1 cellular context compared by ENCODE assay signal in genomic region chr3:127677541-127678314, GRCh38.
TF ChIP-seq lines count a peak whose summit lies in the region.

No MANE protein-coding gene starts in this region.

TF ChIP-seq in K562, 482 proteins besides CTCF, POLR2A, EP300 and RAD21 (continued from another document):
- TF ChIP-seq, protein P1, sequence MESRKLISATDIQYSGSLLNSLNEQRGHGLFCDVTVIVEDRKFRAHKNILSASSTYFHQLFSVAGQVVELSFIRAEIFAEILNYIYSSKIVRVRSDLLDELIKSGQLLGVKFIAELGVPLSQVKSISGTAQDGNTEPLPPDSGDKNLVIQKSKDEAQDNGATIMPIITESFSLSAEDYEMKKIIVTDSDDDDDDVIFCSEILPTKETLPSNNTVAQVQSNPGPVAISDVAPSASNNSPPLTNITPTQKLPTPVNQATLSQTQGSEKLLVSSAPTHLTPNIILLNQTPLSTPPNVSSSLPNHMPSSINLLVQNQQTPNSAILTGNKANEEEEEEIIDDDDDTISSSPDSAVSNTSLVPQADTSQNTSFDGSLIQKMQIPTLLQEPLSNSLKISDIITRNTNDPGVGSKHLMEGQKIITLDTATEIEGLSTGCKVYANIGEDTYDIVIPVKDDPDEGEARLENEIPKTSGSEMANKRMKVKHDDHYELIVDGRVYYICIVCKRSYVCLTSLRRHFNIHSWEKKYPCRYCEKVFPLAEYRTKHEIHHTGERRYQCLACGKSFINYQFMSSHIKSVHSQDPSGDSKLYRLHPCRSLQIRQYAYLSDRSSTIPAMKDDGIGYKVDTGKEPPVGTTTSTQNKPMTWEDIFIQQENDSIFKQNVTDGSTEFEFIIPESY (CRISPR knock-in tag; IDR thresholded peaks at IDR 0.05) = 0 out of 2 replicates have a peak, but pooled peaks have one; percentile 11
TF ChIP-seq in K562: peak in this region for 1.
